ENCODE assay signal across 8 cellular contexts in genomic region chr11:44565008-44565745, GRCh38. TPM values are rescaled to one million over a fixed set of nuclear protein-coding genes. Genes with fewer than 3 reads are reported as not detected.
A peak's percentile ranks its signal among the peaks of the same experiment; 100 is the strongest.
DNase-seq lines count a peak whose midpoint lies in the region; ATAC-seq and TF ChIP-seq lines count a peak whose summit lies in the region.

Gene CD82, plus strand, starts transcription at chr11:44565663. Its CDS starts 29,000 bp downstream, at chr11:44594663.

- peak within 1 kb of the TSS; percentile 80 for H3K27ac Mint-ChIP-seq in activated CD4-positive, alpha-beta T cell treated with anti-CD3 and anti-CD28 coated beads, Interleukin-2, amount 10 ng/mL, durations not matched to agents 7 days and 5 days

- no peaks in the 10 kb centered on the region for H3K27me3 Mint-ChIP-seq in activated CD4-positive, alpha-beta T cell treated with anti-CD3 and anti-CD28 coated beads, Interleukin-2, amount 10 ng/mL, durations not matched to agents 7 days and 5 days

- H3K9me3 Mint-ChIP-seq in activated CD4-positive, alpha-beta T cell treated with anti-CD3 and anti-CD28 coated beads, Interleukin-2, amount 10 ng/mL, durations not matched to agents 7 days and 5 days: peaks cover 8% of the 10 kb centered on the region

- H3K36me3 Mint-ChIP-seq in activated CD4-positive, alpha-beta T cell treated with anti-CD3 and anti-CD28 coated beads, Interleukin-2, amount 10 ng/mL, durations not matched to agents 7 days and 5 days (ENCODE audit: low read depth): peaks cover 19% of the 10 kb centered on the region

- no peak; the same call in 1 of the 2 replicates for TF ChIP-seq CTCF in C4-2B (conservative IDR thresholded peaks at IDR 0.05)

- DNase-seq in NCI-H526 treated with DMSO at 0.1 percent for 48 hours (lab: John Stamatoyannopoulos, UW) (peak; percentile 93), cortex of kidney (lab: John Stamatoyannopoulos, UW) (peak; percentile 80), left lobe of liver (ENCODE audit: low spot score) (peak; percentile 100)
- DNase-seq in activated CD4-positive, alpha-beta T cell treated with anti-CD3 and anti-CD28 coated beads, Interleukin-2, amount 10 ng/mL, durations not matched to agents 7 days and 5 days: peak; percentile 97
- DNase-seq in stimulated activated CD4-positive, alpha-beta T cell treated with anti-CD3 and anti-CD28 coated beads, Interleukin-2, amount 100 ng/mL, for 4 hours (ENCODE audit: low read depth): peak; percentile 98

- H3K4me1 Mint-ChIP-seq in activated CD4-positive, alpha-beta T cell treated with anti-CD3 and anti-CD28 coated beads, Interleukin-2, amount 10 ng/mL, durations not matched to agents 7 days and 5 days: peaks cover 75% of the 10 kb centered on the region

- ATAC-seq in GM19328 (IDR thresholded peaks at IDR 0.05; ENCODE audit: unreplicated experiment) (peak; percentile 73), HG03520 (IDR thresholded peaks at IDR 0.05; ENCODE audit: unreplicated experiment) (peak; percentile 77), left lobe of liver (peak; percentile 89)

- peak within 1 kb of the TSS; percentile 86 for H3K4me3 Mint-ChIP-seq in activated CD4-positive, alpha-beta T cell treated with anti-CD3 and anti-CD28 coated beads, Interleukin-2, amount 10 ng/mL, durations not matched to agents 7 days and 5 days

- H3K27ac ChIP-seq in C4-2B: peak within 1 kb of the TSS; percentile 85

- CTCF ChIA-PET in activated CD4-positive, alpha-beta T cell treated with anti-CD3 and anti-CD28 coated beads, Interleukin-2, amount 10 ng/mL, durations not matched to agents 7 days and 5 days (lab: Charles Lee): interaction anchor here (1.1 to 3.5 kb wide), 9 partner anchors 9 to 52 kb away, joined by 3 to 13 read pairs (median 6); no protein-coding TSS in a partner anchor

- POLR2A ChIA-PET in activated CD4-positive, alpha-beta T cell treated with anti-CD3 and anti-CD28 coated beads, Interleukin-2, amount 10 ng/mL, durations not matched to agents 7 days and 5 days (lab: Charles Lee): interaction anchor here (0.6 kb wide), 1 partner anchor 8 kb away, joined by 3 read pairs; no protein-coding TSS in a partner anchor

RNA-seq across cellular contexts. Expression of gene CD82, which starts in this region (rescaled TPM):
- total RNA-seq in activated CD4-positive, alpha-beta T cell treated with anti-CD3 and anti-CD28 coated beads, Interleukin-2, amount 10 ng/mL, durations not matched to agents 7 days and 5 days: 100 to 1,000 TPM; 126 to 128 TPM
- total RNA-seq in left lobe of liver: 60.6 TPM

Comparison
In these comparisons a context has a peak if more than half of its experiments do, and no peak if none do; other contexts are left out.
1. Peak in every context shown above with its lines: DNase-seq, ATAC-seq and H3K27ac ChIP-seq.